1 cellular context compared by ENCODE assay signal in the genomic region with DNA sequence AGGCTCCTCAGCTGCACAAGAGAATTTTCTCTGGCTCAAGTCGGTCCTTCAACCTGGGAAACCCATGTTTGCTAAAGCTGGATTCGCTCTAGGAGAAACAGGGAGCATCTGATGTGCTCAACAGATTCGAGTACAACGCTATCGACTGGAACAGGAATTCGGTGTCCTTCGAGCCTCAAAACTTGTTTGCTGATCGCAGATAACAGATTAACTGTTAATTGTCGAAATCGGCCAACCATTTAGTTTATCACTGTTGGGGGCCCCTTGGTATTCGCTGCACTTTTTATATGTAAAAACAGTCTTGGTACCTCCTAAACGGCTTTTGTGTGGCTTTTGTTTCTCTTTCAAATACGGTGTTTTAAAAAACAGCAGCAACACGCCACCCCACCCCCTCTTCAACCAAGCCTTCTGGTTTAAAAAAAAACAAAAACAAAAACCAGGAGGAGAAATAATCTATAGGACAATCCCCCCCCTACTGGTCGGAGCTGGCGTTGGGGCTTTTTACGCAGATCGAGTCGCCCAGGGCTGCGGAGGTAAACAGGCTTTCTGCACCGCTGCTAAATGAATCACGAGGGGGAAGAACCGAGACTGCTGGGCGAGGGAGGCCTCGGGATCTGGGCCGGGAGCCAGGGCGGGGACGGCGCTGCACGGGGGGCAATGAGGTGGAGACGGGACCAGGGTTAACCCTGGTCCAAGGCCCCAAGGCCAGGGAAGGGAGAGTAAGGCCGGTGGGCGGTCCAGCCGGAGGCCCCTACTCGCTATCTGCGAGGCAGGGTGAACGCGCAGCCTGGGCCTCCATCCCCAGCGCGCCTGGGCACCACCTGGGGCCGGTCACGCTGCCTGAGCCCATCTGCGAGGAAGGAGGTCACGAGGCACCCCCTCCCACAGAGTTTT.
TF ChIP-seq lines count a peak whose summit lies in the region.

No MANE protein-coding gene starts in this region.

TF ChIP-seq in HepG2, 621 proteins besides CTCF, POLR2A, EP300 and RAD21 (continued from another document and continues in another):
- TF ChIP-seq, protein P1, sequence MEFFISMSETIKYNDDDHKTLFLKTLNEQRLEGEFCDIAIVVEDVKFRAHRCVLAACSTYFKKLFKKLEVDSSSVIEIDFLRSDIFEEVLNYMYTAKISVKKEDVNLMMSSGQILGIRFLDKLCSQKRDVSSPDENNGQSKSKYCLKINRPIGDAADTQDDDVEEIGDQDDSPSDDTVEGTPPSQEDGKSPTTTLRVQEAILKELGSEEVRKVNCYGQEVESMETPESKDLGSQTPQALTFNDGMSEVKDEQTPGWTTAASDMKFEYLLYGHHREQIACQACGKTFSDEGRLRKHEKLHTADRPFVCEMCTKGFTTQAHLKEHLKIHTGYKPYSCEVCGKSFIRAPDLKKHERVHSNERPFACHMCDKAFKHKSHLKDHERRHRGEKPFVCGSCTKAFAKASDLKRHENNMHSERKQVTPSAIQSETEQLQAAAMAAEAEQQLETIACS (CRISPR knock-in tag; IDR thresholded peaks at IDR 0.05): peak; percentile 41; the same call in 1 of the 2 replicates
- no peak for TF ChIP-seq CBX5 (CRISPR knock-in tag; IDR thresholded peaks at IDR 0.05; ENCODE audit: borderline replicate concordance)
- no peak; the same call in 1 of the 2 replicates for TF ChIP-seq ZMYM4 (CRISPR knock-in tag; IDR thresholded peaks at IDR 0.05)
- TF ChIP-seq GTF3A (CRISPR knock-in tag; conservative IDR thresholded peaks at IDR 0.05): no peak
- TF ChIP-seq PHF5A (CRISPR knock-in tag; IDR thresholded peaks at IDR 0.05; ENCODE audit: low read depth, unreplicated experiment): no peak
- no peak for TF ChIP-seq XBP1 (CRISPR knock-in tag; IDR thresholded peaks at IDR 0.05)
- TF ChIP-seq ZNF768 (CRISPR knock-in tag; IDR thresholded peaks at IDR 0.05): peak; percentile 19; the same call in 1 of the 2 replicates
- TF ChIP-seq, protein P2, sequence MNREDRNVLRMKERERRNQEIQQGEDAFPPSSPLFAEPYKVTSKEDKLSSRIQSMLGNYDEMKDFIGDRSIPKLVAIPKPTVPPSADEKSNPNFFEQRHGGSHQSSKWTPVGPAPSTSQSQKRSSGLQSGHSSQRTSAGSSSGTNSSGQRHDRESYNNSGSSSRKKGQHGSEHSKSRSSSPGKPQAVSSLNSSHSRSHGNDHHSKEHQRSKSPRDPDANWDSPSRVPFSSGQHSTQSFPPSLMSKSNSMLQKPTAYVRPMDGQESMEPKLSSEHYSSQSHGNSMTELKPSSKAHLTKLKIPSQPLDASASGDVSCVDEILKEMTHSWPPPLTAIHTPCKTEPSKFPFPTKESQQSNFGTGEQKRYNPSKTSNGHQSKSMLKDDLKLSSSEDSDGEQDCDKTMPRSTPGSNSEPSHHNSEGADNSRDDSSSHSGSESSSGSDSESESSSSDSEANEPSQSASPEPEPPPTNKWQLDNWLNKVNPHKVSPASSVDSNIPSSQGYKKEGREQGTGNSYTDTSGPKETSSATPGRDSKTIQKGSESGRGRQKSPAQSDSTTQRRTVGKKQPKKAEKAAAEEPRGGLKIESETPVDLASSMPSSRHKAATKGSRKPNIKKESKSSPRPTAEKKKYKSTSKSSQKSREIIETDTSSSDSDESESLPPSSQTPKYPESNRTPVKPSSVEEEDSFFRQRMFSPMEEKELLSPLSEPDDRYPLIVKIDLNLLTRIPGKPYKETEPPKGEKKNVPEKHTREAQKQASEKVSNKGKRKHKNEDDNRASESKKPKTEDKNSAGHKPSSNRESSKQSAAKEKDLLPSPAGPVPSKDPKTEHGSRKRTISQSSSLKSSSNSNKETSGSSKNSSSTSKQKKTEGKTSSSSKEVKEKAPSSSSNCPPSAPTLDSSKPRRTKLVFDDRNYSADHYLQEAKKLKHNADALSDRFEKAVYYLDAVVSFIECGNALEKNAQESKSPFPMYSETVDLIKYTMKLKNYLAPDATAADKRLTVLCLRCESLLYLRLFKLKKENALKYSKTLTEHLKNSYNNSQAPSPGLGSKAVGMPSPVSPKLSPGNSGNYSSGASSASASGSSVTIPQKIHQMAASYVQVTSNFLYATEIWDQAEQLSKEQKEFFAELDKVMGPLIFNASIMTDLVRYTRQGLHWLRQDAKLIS (CRISPR knock-in tag; IDR thresholded peaks at IDR 0.05): no peak
- no peak for TF ChIP-seq KLF12 (CRISPR knock-in tag; IDR thresholded peaks at IDR 0.05; ENCODE audit: borderline replicate concordance)
- TF ChIP-seq CCDC6 (CRISPR knock-in tag; IDR thresholded peaks at IDR 0.05): peak; percentile 23; the same call in 1 of the 2 replicates
- no peak for TF ChIP-seq ZNF564 (CRISPR knock-in tag; IDR thresholded peaks at IDR 0.05)
- no peak for TF ChIP-seq ZNF709 (CRISPR knock-in tag; IDR thresholded peaks at IDR 0.05)
- TF ChIP-seq SOX13 (IDR thresholded peaks at IDR 0.05): no peak
- 0 out of 4 replicates have a peak, but pooled peaks of 1 of the 2 experiments have one; percentile 11 for TF ChIP-seq SOX13 (CRISPR knock-in tag; conservative IDR thresholded peaks at IDR 0.05 in 1 of 2, IDR thresholded peaks at IDR 0.05 in 1 of 2)
- no peak for TF ChIP-seq LCORL (IDR thresholded peaks at IDR 0.05)
- 0 out of 2 replicates have a peak, but pooled peaks have one; percentile 71 for TF ChIP-seq LCORL (CRISPR knock-in tag; IDR thresholded peaks at IDR 0.05)
- TF ChIP-seq NR2F6 (IDR thresholded peaks at IDR 0.05): no peak
- peak; percentile 36; the same call in 1 of the 2 replicates for TF ChIP-seq NR2F6 (CRISPR knock-in tag; IDR thresholded peaks at IDR 0.05)
- TF ChIP-seq, protein P3, sequence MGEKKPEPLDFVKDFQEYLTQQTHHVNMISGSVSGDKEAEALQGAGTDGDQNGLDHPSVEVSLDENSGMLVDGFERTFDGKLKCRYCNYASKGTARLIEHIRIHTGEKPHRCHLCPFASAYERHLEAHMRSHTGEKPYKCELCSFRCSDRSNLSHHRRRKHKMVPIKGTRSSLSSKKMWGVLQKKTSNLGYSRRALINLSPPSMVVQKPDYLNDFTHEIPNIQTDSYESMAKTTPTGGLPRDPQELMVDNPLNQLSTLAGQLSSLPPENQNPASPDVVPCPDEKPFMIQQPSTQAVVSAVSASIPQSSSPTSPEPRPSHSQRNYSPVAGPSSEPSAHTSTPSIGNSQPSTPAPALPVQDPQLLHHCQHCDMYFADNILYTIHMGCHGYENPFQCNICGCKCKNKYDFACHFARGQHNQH (CRISPR knock-in tag; IDR thresholded peaks at IDR 0.05): peak; percentile 47; the same call in 1 of the 2 replicates
- TF ChIP-seq KLF16 (CRISPR knock-in tag; IDR thresholded peaks at IDR 0.05): no peak
- TF ChIP-seq, protein P4, sequence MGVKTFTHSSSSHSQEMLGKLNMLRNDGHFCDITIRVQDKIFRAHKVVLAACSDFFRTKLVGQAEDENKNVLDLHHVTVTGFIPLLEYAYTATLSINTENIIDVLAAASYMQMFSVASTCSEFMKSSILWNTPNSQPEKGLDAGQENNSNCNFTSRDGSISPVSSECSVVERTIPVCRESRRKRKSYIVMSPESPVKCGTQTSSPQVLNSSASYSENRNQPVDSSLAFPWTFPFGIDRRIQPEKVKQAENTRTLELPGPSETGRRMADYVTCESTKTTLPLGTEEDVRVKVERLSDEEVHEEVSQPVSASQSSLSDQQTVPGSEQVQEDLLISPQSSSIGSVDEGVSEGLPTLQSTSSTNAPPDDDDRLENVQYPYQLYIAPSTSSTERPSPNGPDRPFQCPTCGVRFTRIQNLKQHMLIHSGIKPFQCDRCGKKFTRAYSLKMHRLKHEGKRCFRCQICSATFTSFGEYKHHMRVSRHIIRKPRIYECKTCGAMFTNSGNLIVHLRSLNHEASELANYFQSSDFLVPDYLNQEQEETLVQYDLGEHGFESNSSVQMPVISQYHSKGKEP (CRISPR knock-in tag; IDR thresholded peaks at IDR 0.05): no peak
- TF ChIP-seq SATB2 (CRISPR knock-in tag; IDR thresholded peaks at IDR 0.05): no peak
- no peak for TF ChIP-seq U2AF1 (optimal IDR thresholded peaks at IDR 0.05; ENCODE audit: low read depth, low read length)
- TF ChIP-seq, protein P5, sequence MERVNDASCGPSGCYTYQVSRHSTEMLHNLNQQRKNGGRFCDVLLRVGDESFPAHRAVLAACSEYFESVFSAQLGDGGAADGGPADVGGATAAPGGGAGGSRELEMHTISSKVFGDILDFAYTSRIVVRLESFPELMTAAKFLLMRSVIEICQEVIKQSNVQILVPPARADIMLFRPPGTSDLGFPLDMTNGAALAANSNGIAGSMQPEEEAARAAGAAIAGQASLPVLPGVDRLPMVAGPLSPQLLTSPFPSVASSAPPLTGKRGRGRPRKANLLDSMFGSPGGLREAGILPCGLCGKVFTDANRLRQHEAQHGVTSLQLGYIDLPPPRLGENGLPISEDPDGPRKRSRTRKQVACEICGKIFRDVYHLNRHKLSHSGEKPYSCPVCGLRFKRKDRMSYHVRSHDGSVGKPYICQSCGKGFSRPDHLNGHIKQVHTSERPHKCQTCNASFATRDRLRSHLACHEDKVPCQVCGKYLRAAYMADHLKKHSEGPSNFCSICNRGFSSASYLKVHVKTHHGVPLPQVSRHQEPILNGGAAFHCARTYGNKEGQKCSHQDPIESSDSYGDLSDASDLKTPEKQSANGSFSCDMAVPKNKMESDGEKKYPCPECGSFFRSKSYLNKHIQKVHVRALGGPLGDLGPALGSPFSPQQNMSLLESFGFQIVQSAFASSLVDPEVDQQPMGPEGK (CRISPR knock-in tag; IDR thresholded peaks at IDR 0.05): peak; percentile 63; the same call in 1 of the 2 replicates
- 0 out of 2 replicates have a peak, but pooled peaks have one; percentile 18 for TF ChIP-seq ZNF614 (CRISPR knock-in tag; IDR thresholded peaks at IDR 0.05; ENCODE audit: borderline replicate concordance)
- no peak for TF ChIP-seq MZF1 (CRISPR knock-in tag; IDR thresholded peaks at IDR 0.05; ENCODE audit: borderline replicate concordance)
- TF ChIP-seq RBFOX2 (IDR thresholded peaks at IDR 0.05; ENCODE audit: low read depth, low read length): no peak
- no peak for TF ChIP-seq ZNF550 (CRISPR knock-in tag; IDR thresholded peaks at IDR 0.05; ENCODE audit: borderline replicate concordance)
- TF ChIP-seq ATF7 (IDR thresholded peaks at IDR 0.05): no peak
- TF ChIP-seq ATF7 (CRISPR knock-in tag; IDR thresholded peaks at IDR 0.05): no peak
- TF ChIP-seq BCL6 (CRISPR knock-in tag; IDR thresholded peaks at IDR 0.05): peak; percentile 48; the same call in 1 of the 2 replicates
- TF ChIP-seq ZNF761 (CRISPR knock-in tag; conservative IDR thresholded peaks at IDR 0.05): no peak
- TF ChIP-seq, protein P6, sequence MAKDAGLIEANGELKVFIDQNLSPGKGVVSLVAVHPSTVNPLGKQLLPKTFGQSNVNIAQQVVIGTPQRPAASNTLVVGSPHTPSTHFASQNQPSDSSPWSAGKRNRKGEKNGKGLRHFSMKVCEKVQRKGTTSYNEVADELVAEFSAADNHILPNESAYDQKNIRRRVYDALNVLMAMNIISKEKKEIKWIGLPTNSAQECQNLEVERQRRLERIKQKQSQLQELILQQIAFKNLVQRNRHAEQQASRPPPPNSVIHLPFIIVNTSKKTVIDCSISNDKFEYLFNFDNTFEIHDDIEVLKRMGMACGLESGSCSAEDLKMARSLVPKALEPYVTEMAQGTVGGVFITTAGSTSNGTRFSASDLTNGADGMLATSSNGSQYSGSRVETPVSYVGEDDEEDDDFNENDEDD (CRISPR knock-in tag; IDR thresholded peaks at IDR 0.05; ENCODE audit: borderline replicate concordance): no peak
- no peak for TF ChIP-seq MAFF (IDR thresholded peaks at IDR 0.05; ENCODE audit: low read depth, low read length)
- peak; percentile 33; the same call in 1 of the 2 replicates for TF ChIP-seq ZNF337 (CRISPR knock-in tag; IDR thresholded peaks at IDR 0.05; ENCODE audit: borderline replicate concordance, low read depth)
- no peak for TF ChIP-seq ZSCAN21 (CRISPR knock-in tag; IDR thresholded peaks at IDR 0.05; ENCODE audit: borderline replicate concordance)
- no peak for TF ChIP-seq JDP2 (CRISPR knock-in tag; IDR thresholded peaks at IDR 0.05; ENCODE audit: borderline replicate concordance)
- no peak for TF ChIP-seq SP1 (IDR thresholded peaks at IDR 0.05)
- TF ChIP-seq SP1 (CRISPR knock-in tag; IDR thresholded peaks at IDR 0.05): no peak
- TF ChIP-seq SNRNP70 (IDR thresholded peaks at IDR 0.05; ENCODE audit: low read depth, low read length): no peak
- no peak for TF ChIP-seq MTF2 (CRISPR knock-in tag; IDR thresholded peaks at IDR 0.05; ENCODE audit: borderline replicate concordance)
- TF ChIP-seq ATRX (CRISPR knock-in tag; IDR thresholded peaks at IDR 0.05; ENCODE audit: borderline replicate concordance): no peak
- no peak for TF ChIP-seq ZNF749 (CRISPR knock-in tag; IDR thresholded peaks at IDR 0.05; ENCODE audit: borderline replicate concordance)
- TF ChIP-seq CHD4 (IDR thresholded peaks at IDR 0.05; ENCODE audit: borderline replicate concordance, low read length): no peak
- no peak for TF ChIP-seq SIN3A (IDR thresholded peaks at IDR 0.05; ENCODE audit: borderline replicate concordance, low read depth, low read length)
- TF ChIP-seq, protein P7, sequence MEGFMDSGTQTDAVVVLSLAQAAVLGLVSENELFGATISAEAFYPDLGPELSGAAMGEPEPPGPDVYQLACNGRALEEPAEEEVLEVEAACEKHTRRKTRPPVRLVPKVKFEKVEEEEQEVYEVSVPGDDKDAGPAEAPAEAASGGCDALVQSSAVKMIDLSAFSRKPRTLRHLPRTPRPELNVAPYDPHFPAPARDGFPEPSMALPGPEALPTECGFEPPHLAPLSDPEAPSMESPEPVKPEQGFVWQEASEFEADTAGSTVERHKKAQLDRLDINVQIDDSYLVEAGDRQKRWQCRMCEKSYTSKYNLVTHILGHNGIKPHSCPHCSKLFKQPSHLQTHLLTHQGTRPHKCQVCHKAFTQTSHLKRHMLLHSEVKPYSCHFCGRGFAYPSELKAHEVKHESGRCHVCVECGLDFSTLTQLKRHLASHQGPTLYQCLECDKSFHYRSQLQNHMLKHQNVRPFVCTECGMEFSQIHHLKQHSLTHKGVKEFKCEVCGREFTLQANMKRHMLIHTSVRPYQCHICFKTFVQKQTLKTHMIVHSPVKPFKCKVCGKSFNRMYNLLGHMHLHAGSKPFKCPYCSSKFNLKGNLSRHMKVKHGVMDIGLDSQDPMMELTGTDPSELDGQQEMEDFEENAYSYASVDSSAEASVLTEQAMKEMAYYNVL (CRISPR knock-in tag; IDR thresholded peaks at IDR 0.05; ENCODE audit: borderline replicate concordance): 0 out of 2 replicates have a peak, but pooled peaks have one; percentile 49
- TF ChIP-seq RNF2 (conservative IDR thresholded peaks at IDR 0.05; ENCODE audit: low read depth): no peak
- TF ChIP-seq MAF1 (CRISPR knock-in tag; IDR thresholded peaks at IDR 0.05; ENCODE audit: borderline replicate concordance): no peak
- TF ChIP-seq, protein P8, sequence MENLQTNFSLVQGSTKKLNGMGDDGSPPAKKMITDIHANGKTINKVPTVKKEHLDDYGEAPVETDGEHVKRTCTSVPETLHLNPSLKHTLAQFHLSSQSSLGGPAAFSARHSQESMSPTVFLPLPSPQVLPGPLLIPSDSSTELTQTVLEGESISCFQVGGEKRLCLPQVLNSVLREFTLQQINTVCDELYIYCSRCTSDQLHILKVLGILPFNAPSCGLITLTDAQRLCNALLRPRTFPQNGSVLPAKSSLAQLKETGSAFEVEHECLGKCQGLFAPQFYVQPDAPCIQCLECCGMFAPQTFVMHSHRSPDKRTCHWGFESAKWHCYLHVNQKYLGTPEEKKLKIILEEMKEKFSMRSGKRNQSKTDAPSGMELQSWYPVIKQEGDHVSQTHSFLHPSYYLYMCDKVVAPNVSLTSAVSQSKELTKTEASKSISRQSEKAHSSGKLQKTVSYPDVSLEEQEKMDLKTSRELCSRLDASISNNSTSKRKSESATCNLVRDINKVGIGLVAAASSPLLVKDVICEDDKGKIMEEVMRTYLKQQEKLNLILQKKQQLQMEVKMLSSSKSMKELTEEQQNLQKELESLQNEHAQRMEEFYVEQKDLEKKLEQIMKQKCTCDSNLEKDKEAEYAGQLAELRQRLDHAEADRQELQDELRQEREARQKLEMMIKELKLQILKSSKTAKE (CRISPR knock-in tag; IDR thresholded peaks at IDR 0.05; ENCODE audit: borderline replicate concordance): 0 out of 2 replicates have a peak, but pooled peaks have one; percentile 27
- 0 out of 2 replicates have a peak, but pooled peaks have one; percentile 49 for TF ChIP-seq TBX2 (CRISPR knock-in tag; IDR thresholded peaks at IDR 0.05; ENCODE audit: borderline replicate concordance)
